In the genomic region with DNA sequence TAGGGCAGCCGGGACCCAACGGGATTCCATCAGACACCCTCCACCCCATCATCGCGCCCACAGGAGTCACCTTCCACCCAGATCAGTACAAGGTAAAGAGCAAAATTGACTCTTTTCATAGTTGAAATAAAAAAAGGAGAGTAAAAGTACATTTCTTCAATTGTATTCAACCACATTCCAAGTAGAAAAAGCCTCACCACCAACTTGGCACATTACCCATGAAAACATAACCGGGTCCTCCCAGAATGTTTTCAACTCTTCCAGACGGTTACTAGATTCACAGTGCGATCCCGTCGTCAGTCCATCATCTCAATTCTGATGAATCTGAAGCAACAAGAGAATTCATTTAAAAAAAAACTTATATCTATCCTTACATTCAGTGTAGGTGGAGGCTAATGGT, we compare ENCODE assay signal across 18 cellular contexts.
DNase-seq lines count a peak whose midpoint lies in the region; ATAC-seq and TF ChIP-seq lines count a peak whose summit lies in the region.
"Had no signal": no experiment of that assay in that cellular context is flagged by ENCODE, and none has a peak within 500 bp of the region (broad histone marks: within the 10 kb centered on the region; RNA-seq: fewer than 3 reads in every experiment).

No MANE protein-coding gene starts in this region.

- H3K4me3 ChIP-seq in adipocyte (ENCODE audit: low read length) (no peak overlapping the region), choroid plexus epithelial cell (ENCODE audit: low read depth, low read length) (no peak overlapping the region)

- peaks cover 100% of the 10 kb centered on the region for H3K36me3 ChIP-seq in adipocyte (ENCODE audit: control insufficient read depth, insufficient read depth, low read length, severe bottlenecking)

- no peak for TF ChIP-seq CTCF in choroid plexus epithelial cell (conservative IDR thresholded peaks at IDR 0.05; ENCODE audit: low read depth, low read length)

- H3K9me3 ChIP-seq in adipocyte (ENCODE audit: control insufficient read depth, low read length): no peaks in the 10 kb centered on the region
- H3K9me3 ChIP-seq: Caco-2 had no signal

- H3K9ac ChIP-seq in adipocyte (ENCODE audit: low read length): no peak overlapping the region

- no peaks in the 10 kb centered on the region for H3K27me3 ChIP-seq in adipocyte (replicated peaks; ENCODE audit: control insufficient read depth, insufficient read depth, low read length)

- ATAC-seq in HG03354 (IDR thresholded peaks at IDR 0.05; ENCODE audit: poor library complexity, severe bottlenecking, unreplicated experiment) (no peak), GM18519 (IDR thresholded peaks at IDR 0.05; ENCODE audit: low FRiP score, unreplicated experiment) (no peak)
- ATAC-seq: HCT116 had no signal

- no peaks in the 10 kb centered on the region for H3K4me1 ChIP-seq in adipocyte (ENCODE audit: control insufficient read depth, insufficient read depth, low read length)

- DNase-seq in adipocyte (ENCODE audit: low read depth) (peak; percentile 27), choroid plexus epithelial cell (ENCODE audit: low read depth) (peak; percentile 90), kidney glomerular epithelial cell (lab: John Stamatoyannopoulos, UW) (peak; percentile 39), stromal cell of bone marrow (ENCODE audit: low read depth) (peak; percentile 50), ecto neural progenitor cell (ENCODE audit: low spot score) (no peak), superior temporal gyrus (ENCODE audit: extremely low spot score) (no peak)
- DNase-seq: Caco-2; CD4-positive, alpha-beta T cell; DMS153; GOT3; KG1; NCI-H1694 treated with DMSO at 0.1 percent for 48 hours; NCI-H748 treated with DMSO at 0.1 percent for 48 hours; OCI-M1; Right ventricle myocardium superior had no signal

Comparison
In these comparisons a context has a peak if more than half of its experiments do, and no peak if none do; other contexts are left out.
1. DNase-seq: peak in adipocyte (single experiment), choroid plexus epithelial cell (single experiment), kidney glomerular epithelial cell (single experiment) and stromal cell of bone marrow (single experiment); none in ecto neural progenitor cell (single experiment) and superior temporal gyrus (single experiment).